In genomic region chr15:41827880-41828746, GRCh38 we compare ENCODE assay signal across 1 cellular context.
A peak's percentile ranks its signal among the peaks of the same experiment; 100 is the strongest.
TF ChIP-seq lines count a peak whose summit lies in the region.

JMJD7 (plus strand) TSS chr15:41828092; CDS start chr15:41828125, 33 bp downstream.

TF ChIP-seq in K562, 482 proteins besides CTCF, POLR2A, EP300 and RAD21 (continued from another document and continues in another):
- peak; percentile 90 for TF ChIP-seq KDM5B (IDR thresholded peaks at IDR 0.05; ENCODE audit: insufficient replicate concordance, low read depth, low read length)
- TF ChIP-seq MXI1 (IDR thresholded peaks at IDR 0.05; ENCODE audit: low read depth, low read length), result no peak; the same call in 1 of the 2 replicates
- TF ChIP-seq STAT5B (CRISPR knock-in tag; IDR thresholded peaks at IDR 0.05), result no peak
- peak; percentile 32 for TF ChIP-seq ASH1L (IDR thresholded peaks at IDR 0.05; ENCODE audit: borderline replicate concordance, low read depth, partially characterized antibody)
- no peak for TF ChIP-seq MAFK (IDR thresholded peaks at IDR 0.05; ENCODE audit: low read length)
- no peak for TF ChIP-seq KDM1A (IDR thresholded peaks at IDR 0.05)
- TF ChIP-seq POLR3G (IDR thresholded peaks at IDR 0.05; ENCODE audit: extremely low read depth, insufficient read length, insufficient replicate concordance), result no peak
- peak; percentile 84 for TF ChIP-seq RBFOX2 (IDR thresholded peaks at IDR 0.05; ENCODE audit: low read depth, low read length)
- TF ChIP-seq ZNF695 (CRISPR knock-in tag; IDR thresholded peaks at IDR 0.05), result no peak
- TF ChIP-seq HIVEP1 (CRISPR knock-in tag; IDR thresholded peaks at IDR 0.05), result no peak
- TF ChIP-seq HSF4 (CRISPR knock-in tag; IDR thresholded peaks at IDR 0.05; ENCODE audit: borderline replicate concordance), result no peak
- TF ChIP-seq SRSF9 (IDR thresholded peaks at IDR 0.05; ENCODE audit: borderline replicate concordance, low read depth, low read length), result no peak
- no peak for TF ChIP-seq ETV6 (IDR thresholded peaks at IDR 0.05; ENCODE audit: borderline replicate concordance in 1 of 2, low read depth in 2 of 2, low read length in 1 of 2)
- TF ChIP-seq ETV6 (CRISPR knock-in tag; IDR thresholded peaks at IDR 0.05; ENCODE audit: borderline replicate concordance), result no peak
- no peak for TF ChIP-seq ZNF699 (CRISPR knock-in tag; IDR thresholded peaks at IDR 0.05; ENCODE audit: insufficient replicate concordance)
- no peak for TF ChIP-seq SREBF2 (CRISPR knock-in tag; IDR thresholded peaks at IDR 0.05)
- TF ChIP-seq ZFP36 (IDR thresholded peaks at IDR 0.05; ENCODE audit: low read depth, low read length, partially characterized antibody), result no peak
- TF ChIP-seq HDAC6 (IDR thresholded peaks at IDR 0.05; ENCODE audit: low read depth, low read length), result no peak
- TF ChIP-seq MEF2A (IDR thresholded peaks at IDR 0.05; ENCODE audit: control insufficient read depth, low read depth, low read length), result no peak
- no peak for TF ChIP-seq ZFP30 (CRISPR knock-in tag; IDR thresholded peaks at IDR 0.05; ENCODE audit: borderline replicate concordance)
- TF ChIP-seq CBFB (CRISPR knock-in tag; IDR thresholded peaks at IDR 0.05), result no peak
- TF ChIP-seq MNT (conservative IDR thresholded peaks at IDR 0.05), result peak; percentile 24 to 77; a peak in 2 of 4 replicates
- TF ChIP-seq ZNF707 (CRISPR knock-in tag; conservative IDR thresholded peaks at IDR 0.05), result no peak
- TF ChIP-seq MCM3 (IDR thresholded peaks at IDR 0.05), result no peak
- TF ChIP-seq ZNF609 (CRISPR knock-in tag; IDR thresholded peaks at IDR 0.05; ENCODE audit: borderline replicate concordance), result 0 out of 2 replicates have a peak, but pooled peaks have one; percentile 27
- TF ChIP-seq GABPA (tag; conservative IDR thresholded peaks at IDR 0.05; ENCODE audit: low read depth), result no peak
- TF ChIP-seq ATF7 (IDR thresholded peaks at IDR 0.05), result peak; percentile 63
- no peak for TF ChIP-seq TGIF2 (CRISPR knock-in tag; IDR thresholded peaks at IDR 0.05)
- no peak for TF ChIP-seq NR3C1 (CRISPR knock-in tag; IDR thresholded peaks at IDR 0.05)
- TF ChIP-seq ZNF175 (CRISPR knock-in tag; IDR thresholded peaks at IDR 0.05; ENCODE audit: low read depth), result no peak
- no peak for TF ChIP-seq AFF4 (CRISPR knock-in tag; IDR thresholded peaks at IDR 0.05)
- TF ChIP-seq VEZF1 (CRISPR knock-in tag; IDR thresholded peaks at IDR 0.05), result peak; percentile 77
- TF ChIP-seq CXXC5 (CRISPR knock-in tag; IDR thresholded peaks at IDR 0.05), result peak; percentile 78
- no peak for TF ChIP-seq ZNF347 (CRISPR knock-in tag; IDR thresholded peaks at IDR 0.05; ENCODE audit: low read depth)
- TF ChIP-seq ZNF318 (IDR thresholded peaks at IDR 0.05; ENCODE audit: borderline replicate concordance in 1 of 2, low read depth in 1 of 2), result no peak
